Comparison of ENCODE assay signal across 2 cellular contexts in genomic region chr6:32148722-32149576, GRCh38.
TF ChIP-seq lines count a peak whose summit lies in the region.

No MANE protein-coding gene starts in this region.

TF ChIP-seq in SK-N-SH, 30 proteins besides CTCF, POLR2A, EP300 and RAD21 (continued from another document):
- TF ChIP-seq PBX3 (IDR thresholded peaks at IDR 0.05) (no peak), CHD2 (IDR thresholded peaks at IDR 0.05; ENCODE audit: low read length, partially characterized antibody) (no peak), FOXM1 (IDR thresholded peaks at IDR 0.05; ENCODE audit: low read depth) (no peak), ZBTB33 (IDR thresholded peaks at IDR 0.05; ENCODE audit: borderline replicate concordance, low read depth) (no peak), SIN3A (IDR thresholded peaks at IDR 0.05; ENCODE audit: borderline replicate concordance, low read depth, low read length) (no peak), MEF2A (IDR thresholded peaks at IDR 0.05; ENCODE audit: borderline replicate concordance, low read depth) (no peak), IRF3 (IDR thresholded peaks at IDR 0.05; ENCODE audit: low read depth, low read length) (no peak), NFIC (IDR thresholded peaks at IDR 0.05; ENCODE audit: borderline replicate concordance) (no peak), MXI1 (IDR thresholded peaks at IDR 0.05; ENCODE audit: low read depth, low read length) (no peak)
TF ChIP-seq in SK-N-SH: peak in this region for 0.

TF ChIP-seq in SK-N-SH treated with all-trans-retinoic acid at 6 μM for 48 hours, 23 proteins besides CTCF, POLR2A, EP300 and RAD21 (continued from another document):
- TF ChIP-seq CSRNP3 (CRISPR knock-in tag; IDR thresholded peaks at IDR 0.05) (no peak), ZFP3 (CRISPR knock-in tag; IDR thresholded peaks at IDR 0.05) (no peak), TCF4 (CRISPR knock-in tag; IDR thresholded peaks at IDR 0.05; ENCODE audit: borderline replicate concordance) (no peak), ZNF565 (CRISPR knock-in tag; conservative IDR thresholded peaks at IDR 0.05; ENCODE audit: low read depth) (no peak), OSR1 (CRISPR knock-in tag; IDR thresholded peaks at IDR 0.05) (no peak), GLIS3 (CRISPR knock-in tag; IDR thresholded peaks at IDR 0.05) (no peak), ZNF70 (CRISPR knock-in tag; IDR thresholded peaks at IDR 0.05) (no peak), ZNF8 (CRISPR knock-in tag; IDR thresholded peaks at IDR 0.05) (no peak), TSHZ2 (CRISPR knock-in tag; IDR thresholded peaks at IDR 0.05) (no peak), ARNTL (CRISPR knock-in tag; IDR thresholded peaks at IDR 0.05; ENCODE audit: borderline replicate concordance, low read depth) (no peak), PATZ1 (CRISPR knock-in tag; IDR thresholded peaks at IDR 0.05; ENCODE audit: borderline replicate concordance) (no peak), BACH2 (CRISPR knock-in tag; IDR thresholded peaks at IDR 0.05; ENCODE audit: borderline replicate concordance) (no peak), ZC3H10 (CRISPR knock-in tag; IDR thresholded peaks at IDR 0.05) (no peak), ISL1 (CRISPR knock-in tag; IDR thresholded peaks at IDR 0.05) (no peak)
